Comparison of ENCODE assay signal across 1 cellular context in the genomic region with DNA sequence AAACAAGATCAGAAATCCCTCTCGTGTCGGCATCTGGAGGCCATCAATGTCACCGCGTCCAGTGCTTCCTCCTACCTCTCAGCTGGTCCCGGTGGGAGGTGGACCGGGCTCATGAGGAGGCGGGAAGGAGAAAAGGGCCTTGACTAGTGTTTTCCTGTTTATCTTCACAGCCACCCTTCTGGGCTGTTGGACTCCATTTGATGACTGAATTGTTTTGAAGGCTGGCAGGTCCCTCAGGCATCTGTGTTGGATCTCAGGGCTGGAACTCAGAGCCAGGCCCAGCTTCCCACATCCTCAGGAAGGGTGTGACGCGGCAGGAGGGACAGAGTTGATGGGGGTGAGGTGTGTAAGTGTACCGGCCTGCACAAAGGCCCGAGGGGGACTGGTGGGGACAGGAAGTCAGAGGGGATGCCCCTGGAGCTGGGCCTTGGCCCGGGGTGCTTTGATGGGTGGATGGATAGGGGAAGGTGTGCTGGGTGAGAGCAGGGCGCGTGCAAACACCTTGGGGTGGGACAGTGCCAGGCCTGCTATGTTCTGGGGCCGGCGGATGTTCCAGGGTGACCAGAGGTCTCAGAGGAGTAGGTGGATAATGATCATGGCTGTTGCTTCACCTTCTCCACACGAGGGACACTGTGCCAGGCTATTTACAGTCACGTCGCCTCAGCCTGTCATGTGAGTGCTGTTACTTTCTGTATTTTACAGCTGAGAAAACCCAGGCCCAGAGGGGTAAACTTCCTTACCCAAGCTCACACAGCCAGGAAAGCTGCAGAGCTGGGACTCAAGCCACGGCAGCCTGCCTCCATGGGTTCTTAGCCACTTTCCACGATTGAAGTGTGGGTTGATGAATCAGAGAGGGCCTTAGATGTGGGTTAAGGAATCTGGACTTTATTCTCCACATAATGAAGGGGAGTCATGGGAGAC.
TF ChIP-seq lines count a peak whose summit lies in the region.

No MANE protein-coding gene starts in this region.

TF ChIP-seq in endothelial cell of umbilical vein, 7 proteins besides CTCF, POLR2A, EP300 and RAD21:
- TF ChIP-seq POLR2AphosphoS5 (IDR thresholded peaks at IDR 0.05; ENCODE audit: insufficient read depth, low read depth, low read length) (peak; percentile 31), FOS (IDR thresholded peaks at IDR 0.05; ENCODE audit: borderline replicate concordance, insufficient read depth, low read length) (no peak), EZH2 (IDR thresholded peaks at IDR 0.05; ENCODE audit: borderline replicate concordance, low read depth, low read length, severe bottlenecking) (no peak), GATA2 (IDR thresholded peaks at IDR 0.05; ENCODE audit: insufficient read depth, insufficient read length, low read depth, low read length) (peak; percentile 25), JUN (IDR thresholded peaks at IDR 0.05; ENCODE audit: borderline replicate concordance, insufficient read depth, insufficient read length, low read depth) (no peak), MYC (IDR thresholded peaks at IDR 0.05; ENCODE audit: low read depth, low read length) (no peak)
- TF ChIP-seq, protein P1, sequence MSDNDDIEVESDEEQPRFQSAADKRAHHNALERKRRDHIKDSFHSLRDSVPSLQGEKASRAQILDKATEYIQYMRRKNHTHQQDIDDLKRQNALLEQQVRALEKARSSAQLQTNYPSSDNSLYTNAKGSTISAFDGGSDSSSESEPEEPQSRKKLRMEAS (IDR thresholded peaks at IDR 0.05; ENCODE audit: insufficient read depth, insufficient read length) = no peak
